In the genomic region with DNA sequence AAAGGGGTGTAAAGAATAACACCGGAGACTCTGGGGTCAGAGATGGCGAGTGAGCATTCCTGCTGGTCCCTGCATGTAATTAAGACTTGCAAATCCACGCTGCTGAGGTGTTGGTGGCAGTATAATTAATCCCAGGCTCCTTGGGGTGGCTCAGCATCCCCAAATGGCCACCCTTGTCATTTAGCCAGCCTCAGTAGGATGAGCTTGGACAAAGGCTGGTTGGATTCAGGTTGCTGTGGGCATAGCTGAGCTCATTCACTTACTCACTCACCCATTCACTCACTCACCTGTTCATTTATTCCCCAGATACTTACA, we compare ENCODE assay signal across 33 cellular contexts.
A peak's percentile ranks its signal among the peaks of the same experiment; 100 is the strongest.
DNase-seq lines count a peak whose midpoint lies in the region; ATAC-seq, FAIRE-seq and TF ChIP-seq lines count a peak whose summit lies in the region.
"Had no signal": no experiment of that assay in that cellular context is flagged by ENCODE, and none has a peak within 500 bp of the region (broad histone marks: within the 10 kb centered on the region; RNA-seq: fewer than 3 reads in every experiment).

No MANE protein-coding gene starts in this region.

- H3K36me3 ChIP-seq in HUES48 (ENCODE audit: control insufficient read depth, insufficient read depth, low read length) = no peaks in the 10 kb centered on the region
- H3K36me3 ChIP-seq in iPS-18a (ENCODE audit: control insufficient read depth, low read depth, low read length) = no peaks in the 10 kb centered on the region
- H3K36me3 ChIP-seq in transverse colon = no peaks in the 10 kb centered on the region
- H3K36me3 ChIP-seq: WERI-Rb-1 had no signal

- H3K4me2 ChIP-seq in A549 = peak overlapping the region; percentile 32; the same call in 1 of the 3 replicates

- POLR2A ChIA-PET in A549 (lab: Yijun Ruan, JAX) = no interaction called here
- POLR2A ChIA-PET in activated CD4-positive, alpha-beta memory T cell treated with anti-CD3 and anti-CD28 coated beads, Interleukin-2, amount 10 ng/mL, durations not matched to agents 7 days and 5 days (lab: Charles Lee) = no interaction called here

- H3K9ac ChIP-seq in HUES48 (ENCODE audit: low read depth, low read length) = no peak overlapping the region
- H3K9ac ChIP-seq in iPS-18a (ENCODE audit: low read length) = no peak overlapping the region

- no peak for TF ChIP-seq POLR2A in A549 (IDR thresholded peaks at IDR 0.05; ENCODE audit: low read length)
- no peak for TF ChIP-seq POLR2A in transverse colon (IDR thresholded peaks at IDR 0.05)

- TF ChIP-seq RAD21 in A549 (conservative IDR thresholded peaks at IDR 0.05 in 1 of 2, IDR thresholded peaks at IDR 0.05 in 1 of 2) = no peak

- 0 out of 3 replicates have a peak, but pooled peaks cover 4% of the 10 kb centered on the region for H3K4me1 ChIP-seq in A549
- H3K4me1 ChIP-seq in HUES48 (ENCODE audit: control insufficient read depth, insufficient read depth, low read length) = peaks cover 19% of the 10 kb centered on the region
- H3K4me1 ChIP-seq in iPS-18a (ENCODE audit: control insufficient read depth, low read depth, low read length) = peaks cover 24% of the 10 kb centered on the region
- H3K4me1 ChIP-seq in transverse colon = no peaks in the 10 kb centered on the region
- H3K4me1 ChIP-seq: psoas muscle had no signal

- no peak for TF ChIP-seq CTCF in A549 (IDR thresholded peaks at IDR 0.05)
- TF ChIP-seq CTCF in brain (conservative IDR thresholded peaks at IDR 0.05) = no peak
- no peak for TF ChIP-seq CTCF in transverse colon (IDR thresholded peaks at IDR 0.05)

- peak overlapping the region in 1 of 5 experiments; percentile 53 for H3K27ac Mint-ChIP-seq in brain
- no peak overlapping the region for H3K27ac Mint-ChIP-seq in activated CD4-positive, alpha-beta memory T cell treated with anti-CD3 and anti-CD28 coated beads, Interleukin-2, amount 10 ng/mL, durations not matched to agents 7 days and 5 days
- H3K27ac Mint-ChIP-seq: activated naive CD4-positive, alpha-beta T cell treated with anti-CD3 and anti-CD28 coated beads, Interleukin-2, amount 50 U/mL, for 72 hours; mesothelial cell of epicardium; type B pancreatic cell had no signal

- H3K27me3 ChIP-seq in HUES48 (ENCODE audit: control insufficient read depth, insufficient read depth, low read length) (no peaks in the 10 kb centered on the region), iPS-18a (ENCODE audit: control insufficient read depth, insufficient read depth, low read length) (peaks cover 8% of the 10 kb centered on the region), transverse colon (peaks cover 22% of the 10 kb centered on the region)

- H3K4me3 ChIP-seq in A549 = no peak overlapping the region
- H3K4me3 ChIP-seq in HUES48 (ENCODE audit: low read depth, low read length) = 0 out of 2 replicates have a peak overlapping the region, but pooled peaks have one; percentile 18
- H3K4me3 ChIP-seq in iPS-18a (ENCODE audit: low read length) = peak overlapping the region; percentile 14
- H3K4me3 ChIP-seq in transverse colon = no peak overlapping the region
- H3K4me3 ChIP-seq: psoas muscle had no signal

- 3% methylated on average over 3 of the region's 3 CpGs for WGBS in A549 (ENCODE audit: missing lambda C conversion rate)
- 12% methylated on average over 3 of the region's 3 CpGs; no CpG with 5 or more reads in 1 of the 2 donors for WGBS in transverse colon (ENCODE audit: low coverage in 1 of 2), 2 donors

- H3K9me3 ChIP-seq in A549 (peaks cover 3% of the 10 kb centered on the region; the same call in 1 of the 3 replicates), HUES48 (ENCODE audit: control insufficient read depth, insufficient read depth, low read length) (0 out of 2 replicates have a peak, but pooled peaks cover 4% of the 10 kb centered on the region), iPS-18a (ENCODE audit: control insufficient read depth, low read depth, low read length) (no peaks in the 10 kb centered on the region), transverse colon (no peaks in the 10 kb centered on the region)
- H3K9me3 ChIP-seq: psoas muscle had no signal

- H3K27ac ChIP-seq in A549 (no peak overlapping the region), HUES48 (ENCODE audit: low read depth, low read length) (peak overlapping the region; percentile 82), iPS-18a (ENCODE audit: low read length) (no peak overlapping the region), transverse colon (no peak overlapping the region)
- H3K27ac ChIP-seq: epithelial cell of prostate, psoas muscle, WERI-Rb-1 had no signal

- DNase-seq in A549 (ENCODE audit: low read depth in 1 of 2, low spot score in 1 of 2) (no peak), transverse colon (no peak)
- DNase-seq in activated CD4-positive, alpha-beta memory T cell treated with anti-CD3 and anti-CD28 coated beads, Interleukin-2, amount 10 ng/mL, durations not matched to agents 7 days and 5 days = no peak
- DNase-seq: 8988T; activated CD4-positive, alpha-beta T cell treated with anti-CD3 and anti-CD28 coated beads for 48 hours; activated CD8-positive, alpha-beta memory T cell treated with anti-CD3 and anti-CD28 coated beads for 24 hours; activated T-cell treated with anti-CD3 and anti-CD28 coated beads for 4 hours; DMS 273 treated with DMSO at 0.1 percent for 48 hours; effector CD4-positive, alpha-beta T cell; GOT3; Karpas-422; kidney; naive B cell; NCI-H1436 treated with DMSO at 0.1 percent for 48 hours; NCI-H2107; NCI-H748 treated with DMSO at 0.1 percent for 48 hours; psoas muscle; SIG-M5; stimulated activated CD4-positive, alpha-beta T cell treated with anti-CD3 and anti-CD28 coated beads, Interleukin-4, amount 100 ng/mL, for 24 hours; substantia nigra; T1000; WERI-Rb-1 had no signal

- H3K9me3 Mint-ChIP-seq in brain = peaks cover 3 to 12% (median 5%) of the 10 kb centered on the region in 5 experiments
- H3K9me3 Mint-ChIP-seq in activated CD4-positive, alpha-beta memory T cell treated with anti-CD3 and anti-CD28 coated beads, Interleukin-2, amount 10 ng/mL, durations not matched to agents 7 days and 5 days = no peaks in the 10 kb centered on the region
- H3K9me3 Mint-ChIP-seq: activated naive CD4-positive, alpha-beta T cell treated with anti-CD3 and anti-CD28 coated beads, Interleukin-2, amount 50 U/mL, for 72 hours; mesothelial cell of epicardium; type B pancreatic cell had no signal

- no peak for TF ChIP-seq EP300 in A549 (IDR thresholded peaks at IDR 0.05)
- no peak for TF ChIP-seq EP300 in transverse colon (IDR thresholded peaks at IDR 0.05; ENCODE audit: low read depth)

- H3K4me3 Mint-ChIP-seq in brain = peak overlapping the region in 3 of 5 experiments; percentile 46 to 55 (median 54)
- no peak overlapping the region for H3K4me3 Mint-ChIP-seq in activated CD4-positive, alpha-beta memory T cell treated with anti-CD3 and anti-CD28 coated beads, Interleukin-2, amount 10 ng/mL, durations not matched to agents 7 days and 5 days
- H3K4me3 Mint-ChIP-seq: mesothelial cell of epicardium, naive B cell, type B pancreatic cell had no signal

- in situ Hi-C loops in transverse colon (cut with MboI; ENCODE audit: low pct_ligation_motif_present in 1 of 4, low pct_unique_long_range_greater_than_20kb in 1 of 4, low sequenced_read_pairs in 3 of 4) = no loop called here

- peaks cover 76% of the 10 kb centered on the region for H3K27me3 Mint-ChIP-seq in brain
- peaks cover 6% of the 10 kb centered on the region for H3K27me3 Mint-ChIP-seq in activated CD4-positive, alpha-beta memory T cell treated with anti-CD3 and anti-CD28 coated beads, Interleukin-2, amount 10 ng/mL, durations not matched to agents 7 days and 5 days

- H3K4me1 Mint-ChIP-seq in brain = peaks cover 17% of the 10 kb centered on the region
- H3K4me1 Mint-ChIP-seq in activated CD4-positive, alpha-beta memory T cell treated with anti-CD3 and anti-CD28 coated beads, Interleukin-2, amount 10 ng/mL, durations not matched to agents 7 days and 5 days = no peaks in the 10 kb centered on the region
- H3K4me1 Mint-ChIP-seq: mesothelial cell of epicardium had no signal

- intact Hi-C loops in transverse colon (cut with DNase I; ENCODE audit: low total_unique reads) = no loop called here

- peak; percentile 34 to 36; a peak in 2 of 6 replicates for ATAC-seq in A549
- ATAC-seq in HG02981 (IDR thresholded peaks at IDR 0.05; ENCODE audit: unreplicated experiment) = no peak
- no peak for ATAC-seq in GM21515 (IDR thresholded peaks at IDR 0.05; ENCODE audit: unreplicated experiment)
- ATAC-seq: activated naive CD4-positive, alpha-beta T cell treated with anti-CD3 and anti-CD28 coated beads, Interleukin-2, amount 50 U/mL, for 72 hours; HepG2; psoas muscle had no signal

- no peak for FAIRE-seq in A549 (lab: Jason Lieb, UNC)
- FAIRE-seq: HepG2, kidney, RCC 7860 had no signal

- no peaks in the 10 kb centered on the region for H3K36me3 Mint-ChIP-seq in brain
- H3K36me3 Mint-ChIP-seq in activated CD4-positive, alpha-beta memory T cell treated with anti-CD3 and anti-CD28 coated beads, Interleukin-2, amount 10 ng/mL, durations not matched to agents 7 days and 5 days (ENCODE audit: low read depth) = no peaks in the 10 kb centered on the region
- H3K36me3 Mint-ChIP-seq: activated naive CD4-positive, alpha-beta T cell treated with anti-CD3 and anti-CD28 coated beads, Interleukin-2, amount 50 U/mL, for 72 hours; mesothelial cell of epicardium; naive B cell; type B pancreatic cell had no signal

- CTCF ChIA-PET in A549 (lab: Yijun Ruan, JAX) = no interaction called here
- CTCF ChIA-PET in activated CD4-positive, alpha-beta memory T cell treated with anti-CD3 and anti-CD28 coated beads, Interleukin-2, amount 10 ng/mL, durations not matched to agents 7 days and 5 days (lab: Charles Lee) = no interaction called here

TF ChIP-seq in A549, 52 proteins besides CTCF, POLR2A, EP300 and RAD21:
- no peak for TF ChIP-seq NPAS2 (CRISPR knock-in tag; IDR thresholded peaks at IDR 0.05; ENCODE audit: borderline replicate concordance)
TF ChIP-seq in A549: peak in this region for 0.

Comparison
In these comparisons a context has a peak if more than half of its experiments do, and no peak if none do; other contexts are left out.
1. ATAC-seq: peak in A549 (2 of 2); none in HG02981 (single experiment) and GM21515 (single experiment).
2. H3K4me3 ChIP-seq: peak in HUES48 (single experiment) and iPS-18a (single experiment); none in A549 (single experiment) and transverse colon (0 of 4).